Comparison of ENCODE assay signal across 26 cellular contexts in genomic region chr3:51735039-51735438, GRCh38. TPM values are rescaled to one million over a fixed set of nuclear protein-coding genes. Genes with fewer than 3 reads are reported as not detected.
DNase-seq lines count a peak whose midpoint lies in the region; ATAC-seq, FAIRE-seq and TF ChIP-seq lines count a peak whose summit lies in the region.
"Had no signal": no experiment of that assay in that cellular context is flagged by ENCODE, and none has a peak within 500 bp of the region (broad histone marks: within the 10 kb centered on the region; RNA-seq: fewer than 3 reads in every experiment).

No MANE protein-coding gene starts in this region.

- in situ Hi-C loops in HepG2 (cut with HindIII; ENCODE audit: extremely low pct_ligation_motif_present, low pct_unique_long_range_greater_than_20kb), result no loop called here

- ATAC-seq in HepG2, result no peak; the same call in 2 of the 3 replicates
- no peak for ATAC-seq in right lobe of liver
- ATAC-seq in activated T-helper 17 cell treated with anti-CD3 and anti-CD28 coated beads, Interleukin-2, amount 50 U/mL, for 72 hours (replicated peaks), result no peak
- no peak for ATAC-seq in stimulated activated effector memory CD8-positive, alpha-beta T cell treated with anti-CD3 and anti-CD28 coated beads, Interleukin-12 subunit alpha, Interleukin-12 subunit beta, amount 100 ng/mL, for 72 hours
- no peak for ATAC-seq in GM21515 (IDR thresholded peaks at IDR 0.05; ENCODE audit: unreplicated experiment)
- ATAC-seq: gastrocnemius medialis had no signal

- CTCF ChIA-PET in HepG2 (lab: Yijun Ruan, JAX; ENCODE audit: low intra/inter-chr PET ratio, low total read pairs) (no interaction called here), Caco-2 (lab: Charles Lee) (interaction anchor here (0.7 kb wide), 1 partner anchor 10 kb away, joined by 7 read pairs; no protein-coding TSS in a partner anchor)

- 4% methylated on average over 3 of the region's 3 CpGs for WGBS in HepG2 (ENCODE audit: low lambda C conversion rate)
- 66% methylated on average over 3 of the region's 3 CpGs for WGBS in right lobe of liver (ENCODE audit: insufficient coverage, low coverage, low lambda C conversion rate, missing lambda C conversion rate)

- H3K36me3 ChIP-seq in HepG2 (replicated peaks in 1 of 2; ENCODE audit: control insufficient read depth in 1 of 2, insufficient read depth in 2 of 2, low read length in 2 of 2) (no peaks in the 10 kb centered on the region), right lobe of liver (no peaks in the 10 kb centered on the region), MM.1S (replicated peaks; ENCODE audit: insufficient read depth, low read length) (no peaks in the 10 kb centered on the region), Caco-2 (ENCODE audit: control insufficient read depth, insufficient read depth, low read length) (no peaks in the 10 kb centered on the region)
- H3K36me3 ChIP-seq: adrenal gland, gastrocnemius medialis, neutrophil, SJSA1, thoracic aorta had no signal

- TF ChIP-seq EP300 in HepG2 (IDR thresholded peaks at IDR 0.05; ENCODE audit: low read depth in 2 of 2, low read length in 2 of 2) (no peak), HepG2 (CRISPR knock-in tag; IDR thresholded peaks at IDR 0.05; ENCODE audit: borderline replicate concordance) (no peak)

- TF ChIP-seq RAD21 in HepG2 (CRISPR knock-in tag; IDR thresholded peaks at IDR 0.05), result no peak

- peaks cover 15% of the 10 kb centered on the region for H3K4me1 ChIP-seq in HepG2 (ENCODE audit: insufficient read depth, low read length)
- no peaks in the 10 kb centered on the region for H3K4me1 ChIP-seq in right lobe of liver
- no peaks in the 10 kb centered on the region for H3K4me1 ChIP-seq in MM.1S (ENCODE audit: low read length)
- no peaks in the 10 kb centered on the region for H3K4me1 ChIP-seq in Caco-2
- H3K4me1 ChIP-seq: adrenal gland, gastrocnemius medialis, SJSA1 had no signal

- no peaks in the 10 kb centered on the region for H3K36me3 Mint-ChIP-seq in activated T-helper 17 cell treated with anti-CD3 and anti-CD28 coated beads, Interleukin-2, amount 50 U/mL, for 72 hours (ENCODE audit: low read depth)
- no peaks in the 10 kb centered on the region for H3K36me3 Mint-ChIP-seq in stimulated activated effector memory CD8-positive, alpha-beta T cell treated with anti-CD3 and anti-CD28 coated beads, Interleukin-12 subunit alpha, Interleukin-12 subunit beta, amount 100 ng/mL, for 72 hours
- H3K36me3 Mint-ChIP-seq in Caco-2 (ENCODE audit: insufficient read depth, unreplicated experiment), result no peaks in the 10 kb centered on the region
- H3K36me3 Mint-ChIP-seq: brain; CD4-positive, CD25-positive, alpha-beta regulatory T cell had no signal

- H3K79me2 ChIP-seq in HepG2 (ENCODE audit: insufficient read depth, low read length), result no peaks in the 10 kb centered on the region
- H3K79me2 ChIP-seq in MM.1S (ENCODE audit: low read length), result no peaks in the 10 kb centered on the region

- BruUV-seq in HepG2 (replicated peaks; lab: Mats Ljungman, UMichigan) (no TSS peak), Caco-2 (replicated peaks; lab: Mats Ljungman, UMichigan) (no TSS peak)

- peak overlapping the region; percentile 50 for H3K4me2 ChIP-seq in HepG2 (ENCODE audit: low read depth, low read length)
- peak overlapping the region; percentile 12; the same call in 1 of the 2 replicates for H3K4me2 ChIP-seq in MM.1S (ENCODE audit: low read depth, low read length)

- peaks cover 15% of the 10 kb centered on the region for H3K4me1 Mint-ChIP-seq in activated T-helper 17 cell treated with anti-CD3 and anti-CD28 coated beads, Interleukin-2, amount 50 U/mL, for 72 hours
- peaks cover 17% of the 10 kb centered on the region for H3K4me1 Mint-ChIP-seq in stimulated activated effector memory CD8-positive, alpha-beta T cell treated with anti-CD3 and anti-CD28 coated beads, Interleukin-12 subunit alpha, Interleukin-12 subunit beta, amount 100 ng/mL, for 72 hours
- H3K4me1 Mint-ChIP-seq in Caco-2 (ENCODE audit: low read depth, unreplicated experiment), result no peaks in the 10 kb centered on the region
- H3K4me1 Mint-ChIP-seq: brain had no signal

- no peak overlapping the region for H3K27ac ChIP-seq in HepG2 (ENCODE audit: extremely low read length, insufficient read depth, low read length)
- no peak overlapping the region for H3K27ac ChIP-seq in right lobe of liver
- H3K27ac ChIP-seq in MM.1S (ENCODE audit: low read length), result no peak overlapping the region
- H3K27ac ChIP-seq: adrenal gland, dorsolateral prefrontal cortex, gastrocnemius medialis, neutrophil, SJSA1, thoracic aorta had no signal

- TF ChIP-seq CTCF in HepG2 (CRISPR knock-in tag; IDR thresholded peaks at IDR 0.05), result no peak
- TF ChIP-seq CTCF in right lobe of liver (IDR thresholded peaks at IDR 0.05), result no peak
- no peak for TF ChIP-seq CTCF in MM.1S (IDR thresholded peaks at IDR 0.05; ENCODE audit: low read length)
- TF ChIP-seq CTCF in Caco-2 (IDR thresholded peaks at IDR 0.05; ENCODE audit: insufficient read depth in 1 of 2, low read depth in 1 of 2, low read length in 1 of 2, severe bottlenecking in 1 of 2, unreplicated experiment in 1 of 2), result no peak

- H3K27me3 Mint-ChIP-seq in activated T-helper 17 cell treated with anti-CD3 and anti-CD28 coated beads, Interleukin-2, amount 50 U/mL, for 72 hours, result peaks cover 29% of the 10 kb centered on the region
- H3K27me3 Mint-ChIP-seq in Caco-2 (ENCODE audit: insufficient read depth, unreplicated experiment), result peaks cover 22% of the 10 kb centered on the region

- H4K20me1 ChIP-seq in HepG2 (ENCODE audit: insufficient read depth, low read length) (no peaks in the 10 kb centered on the region), MM.1S (ENCODE audit: insufficient read depth, low read length) (no peaks in the 10 kb centered on the region)

- FAIRE-seq in HepG2 (lab: Jason Lieb, UNC), result no peak
- FAIRE-seq: D721Med, urothelium cell line had no signal

- peak overlapping the region; percentile 40 for H3K4me3 Mint-ChIP-seq in activated T-helper 17 cell treated with anti-CD3 and anti-CD28 coated beads, Interleukin-2, amount 50 U/mL, for 72 hours
- peak overlapping the region; percentile 30 for H3K4me3 Mint-ChIP-seq in stimulated activated effector memory CD8-positive, alpha-beta T cell treated with anti-CD3 and anti-CD28 coated beads, Interleukin-12 subunit alpha, Interleukin-12 subunit beta, amount 100 ng/mL, for 72 hours
- no peak overlapping the region for H3K4me3 Mint-ChIP-seq in Caco-2 (ENCODE audit: unreplicated experiment)
- H3K4me3 Mint-ChIP-seq: brain had no signal

- H2AFZ ChIP-seq in HepG2 (ENCODE audit: low read length) (no peak overlapping the region), MM.1S (ENCODE audit: low read length) (no peak overlapping the region)

- H3K27me3 ChIP-seq in HepG2 (ENCODE audit: control insufficient read depth in 1 of 2, insufficient read depth in 2 of 2, low read length in 2 of 2), result peaks cover 0 to 6% of the 10 kb centered on the region in 2 experiments; a peak in 2 of 5 replicates
- no peaks in the 10 kb centered on the region for H3K27me3 ChIP-seq in right lobe of liver
- H3K27me3 ChIP-seq in MM.1S (replicated peaks; ENCODE audit: insufficient read depth, low read length), result no peaks in the 10 kb centered on the region
- no peaks in the 10 kb centered on the region for H3K27me3 ChIP-seq in Caco-2 (replicated peaks; ENCODE audit: control insufficient read depth, insufficient read depth, low read length)

- no peaks in the 10 kb centered on the region for H3F3A ChIP-seq in MM.1S (ENCODE audit: insufficient read depth, low read length)

- H3K9ac ChIP-seq in HepG2 (ENCODE audit: insufficient read depth, low read depth, low read length) (no peak overlapping the region), MM.1S (ENCODE audit: low read length) (no peak overlapping the region)

- intact Hi-C loops in HepG2 (cut with micrococcal nuclease; ENCODE audit: unreplicated experiment), result no loop called here
- intact Hi-C loops in right lobe of liver (cut with DNase I), result no loop called here
- intact Hi-C loops in Caco-2 (cut with micrococcal nuclease; ENCODE audit: unreplicated experiment), result no loop called here

- no peaks in the 10 kb centered on the region for H3K9me3 Mint-ChIP-seq in activated T-helper 17 cell treated with anti-CD3 and anti-CD28 coated beads, Interleukin-2, amount 50 U/mL, for 72 hours
- no peaks in the 10 kb centered on the region for H3K9me3 Mint-ChIP-seq in stimulated activated effector memory CD8-positive, alpha-beta T cell treated with anti-CD3 and anti-CD28 coated beads, Interleukin-12 subunit alpha, Interleukin-12 subunit beta, amount 100 ng/mL, for 72 hours
- H3K9me3 Mint-ChIP-seq in Caco-2 (ENCODE audit: unreplicated experiment), result no peaks in the 10 kb centered on the region
- H3K9me3 Mint-ChIP-seq: brain; CD4-positive, CD25-positive, alpha-beta regulatory T cell had no signal

- TF ChIP-seq POLR2A in HepG2 (IDR thresholded peaks at IDR 0.05; ENCODE audit: insufficient read depth in 1 of 2, low read depth in 2 of 2, low read length in 2 of 2) (no peak), right lobe of liver (IDR thresholded peaks at IDR 0.05) (no peak)

- H3K27ac Mint-ChIP-seq in activated T-helper 17 cell treated with anti-CD3 and anti-CD28 coated beads, Interleukin-2, amount 50 U/mL, for 72 hours, result peak overlapping the region; percentile 3
- peak overlapping the region; percentile 38 for H3K27ac Mint-ChIP-seq in stimulated activated effector memory CD8-positive, alpha-beta T cell treated with anti-CD3 and anti-CD28 coated beads, Interleukin-12 subunit alpha, Interleukin-12 subunit beta, amount 100 ng/mL, for 72 hours
- H3K27ac Mint-ChIP-seq in Caco-2 (ENCODE audit: unreplicated experiment), result no peak overlapping the region
- H3K27ac Mint-ChIP-seq: brain; CD4-positive, CD25-positive, alpha-beta regulatory T cell had no signal

- no peaks in the 10 kb centered on the region for H3K9me2 ChIP-seq in MM.1S (replicated peaks; ENCODE audit: insufficient read depth, low read length)

- H3K4me3 ChIP-seq in HepG2 (replicated peaks in 1 of 3; ENCODE audit: insufficient read depth in 1 of 3, low read depth in 2 of 3, low read length in 3 of 3) (peak overlapping the region in 1 of 3 experiments; percentile 22; a peak in 1 of 6 replicates), right lobe of liver (no peak overlapping the region), MM.1S (ENCODE audit: low read length) (no peak overlapping the region), Caco-2 (ENCODE audit: low read depth, low read length) (no peak overlapping the region)
- H3K4me3 ChIP-seq: adrenal gland, dorsolateral prefrontal cortex, gastrocnemius medialis, SJSA1, thoracic aorta had no signal

- POLR2A ChIA-PET in HepG2 (lab: Yijun Ruan, JAX) (no interaction called here), Caco-2 (lab: Charles Lee) (interaction anchor here (0.5 kb wide), 1 partner anchor 350 kb away, joined by 4 read pairs; the partner anchor contains the start of gene MANF)

- peak; percentile 34 for DNase-seq in HepG2 (ENCODE audit: low spot score)
- DNase-seq in right lobe of liver, result no peak
- DNase-seq in MM.1S, result no peak
- no peak for DNase-seq in stimulated activated effector memory CD8-positive, alpha-beta T cell treated with anti-CD3 and anti-CD28 coated beads, Interleukin-12 subunit alpha, Interleukin-12 subunit beta, amount 100 ng/mL, for 72 hours (ENCODE audit: low spot score in 2 of 2)
- DNase-seq in Caco-2, result no peak
- DNase-seq: activated CD8-positive, alpha-beta memory T cell treated with anti-CD3 and anti-CD28 coated beads, Interleukin-2, amount 50 U/mL, for 4 hours; activated gamma-delta T cell; adrenal gland; dorsolateral prefrontal cortex; gastrocnemius medialis; NCI-H1417; NCI-H2081 treated with DMSO at 0.1 percent for 48 hours; NCI-H226; RPMI8226; stimulated activated naive CD4-positive, alpha-beta T cell had no signal

- H3K9me3 ChIP-seq in HepG2 (ENCODE audit: low read length) (no peaks in the 10 kb centered on the region), right lobe of liver (no peaks in the 10 kb centered on the region), MM.1S (replicated peaks; ENCODE audit: insufficient read depth, low read length) (no peaks in the 10 kb centered on the region), Caco-2 (no peaks in the 10 kb centered on the region)
- H3K9me3 ChIP-seq: adrenal gland, gastrocnemius medialis, neutrophil, SJSA1, thoracic aorta had no signal

RNA-seq across cellular contexts. Expression of gene GRM2, which starts 28.2 kb away (rescaled TPM):
- total RNA-seq in HepG2 (2016; rRNA removed; fragmentation: Illumina TruSeq; extraction: Trizol) (0.07 TPM in 1 of 2 replicates, not detected in the other), right lobe of liver (1 to 10 TPM in 1 of 6 experiments, not detected in 5; 1.2 TPM), Caco-2 (2022) (0.14 TPM in 2 replicates)
- total RNA-seq in HepG2 (2016; cell fraction: cytosol; rRNA removed; fragmentation: Illumina TruSeq; extraction: Trizol; ENCODE audit: low read depth), result not detected in 2 replicates
- 0.06 TPM in 1 of 2 replicates, not detected in the other for total RNA-seq in HepG2 (2016; cell fraction: insoluble cytoplasmic fraction; rRNA removed; fragmentation: Illumina TruSeq; extraction: Trizol)
- total RNA-seq in HepG2 (2016; cell fraction: membrane; rRNA removed; fragmentation: Illumina TruSeq; extraction: Trizol), result 0.03 TPM in 1 of 2 replicates, not detected in the other
- total RNA-seq in HepG2 (2016; cell fraction: nucleus; rRNA removed; fragmentation: Illumina TruSeq; extraction: Trizol), result 0.06 TPM in 1 of 2 replicates, not detected in the other
- polyA plus RNA-seq in HepG2 (2011; rRNA removed), result 0.04 and 0.05 TPM in 2 replicates
- polyA plus RNA-seq in HepG2 (2011; cell fraction: cytosol; rRNA removed), result 0.04 TPM in 1 of 2 replicates, not detected in the other
- polyA plus RNA-seq in HepG2 (2011; cell fraction: nucleus; rRNA removed), result 0.14 and 0.24 TPM in 2 replicates
- 0.09 and 0.16 TPM in 2 replicates for polyA plus RNA-seq in HepG2 (2012)
- not detected in 2 replicates for polyA plus RNA-seq in HepG2 (2016; cell fraction: cytosol; fragmentation: Illumina TruSeq; extraction: Trizol; ENCODE audit: low read depth)
- not detected in 2 replicates for polyA plus RNA-seq in HepG2 (2016; cell fraction: insoluble cytoplasmic fraction; fragmentation: Illumina TruSeq; extraction: Trizol; ENCODE audit: low read depth)
- polyA plus RNA-seq in HepG2 (2016; cell fraction: membrane; fragmentation: Illumina TruSeq; extraction: Trizol; ENCODE audit: low read depth), result not detected in 2 replicates
- polyA plus RNA-seq in HepG2 (2016; cell fraction: nucleus; fragmentation: Illumina TruSeq; extraction: Trizol; ENCODE audit: insufficient read depth, low read depth), result 0.12 TPM in 1 of 2 replicates, not detected in the other
- polyA minus RNA-seq in HepG2 (2011; rRNA and poly(A)+ RNA removed; ENCODE audit: low replicate concordance), result 0.19 and 0.22 TPM in 2 replicates
- not detected in 2 replicates for polyA minus RNA-seq in HepG2 (2011; cell fraction: cytosol; rRNA and poly(A)+ RNA removed)
- polyA minus RNA-seq in HepG2 (2011; cell fraction: nucleus; rRNA and poly(A)+ RNA removed), result 0.50 and 0.52 TPM in 2 replicates
- total RNA-seq in activated T-helper 17 cell treated with anti-CD3 and anti-CD28 coated beads, Interleukin-2, amount 50 U/mL, for 72 hours, result under 1 TPM; 0.45 to 0.73 TPM

RNA-seq across cellular contexts. Expression of gene IQCF6, which starts 44.0 kb away (rescaled TPM):
- total RNA-seq in HepG2 (2016; rRNA removed; fragmentation: Illumina TruSeq; extraction: Trizol), result not detected in 2 replicates
- total RNA-seq in HepG2 (2016; cell fraction: cytosol; rRNA removed; fragmentation: Illumina TruSeq; extraction: Trizol; ENCODE audit: low read depth), result not detected in 2 replicates
- total RNA-seq in HepG2 (2016; cell fraction: insoluble cytoplasmic fraction; rRNA removed; fragmentation: Illumina TruSeq; extraction: Trizol), result not detected in 2 replicates
- not detected in 2 replicates for total RNA-seq in HepG2 (2016; cell fraction: membrane; rRNA removed; fragmentation: Illumina TruSeq; extraction: Trizol)
- total RNA-seq in HepG2 (2016; cell fraction: nucleus; rRNA removed; fragmentation: Illumina TruSeq; extraction: Trizol), result not detected in 2 replicates
- not detected in 2 replicates for polyA plus RNA-seq in HepG2 (2011; rRNA removed)
- polyA plus RNA-seq in HepG2 (2011; cell fraction: cytosol; rRNA removed), result not detected in 2 replicates
- polyA plus RNA-seq in HepG2 (2011; cell fraction: nucleus; rRNA removed), result not detected in 2 replicates
- not detected in 2 replicates for polyA plus RNA-seq in HepG2 (2012)
- polyA plus RNA-seq in HepG2 (2016; cell fraction: cytosol; fragmentation: Illumina TruSeq; extraction: Trizol; ENCODE audit: low read depth), result not detected in 2 replicates
- not detected in 2 replicates for polyA plus RNA-seq in HepG2 (2016; cell fraction: insoluble cytoplasmic fraction; fragmentation: Illumina TruSeq; extraction: Trizol; ENCODE audit: low read depth)
- polyA plus RNA-seq in HepG2 (2016; cell fraction: membrane; fragmentation: Illumina TruSeq; extraction: Trizol; ENCODE audit: low read depth), result not detected in 2 replicates
- not detected in 2 replicates for polyA plus RNA-seq in HepG2 (2016; cell fraction: nucleus; fragmentation: Illumina TruSeq; extraction: Trizol; ENCODE audit: insufficient read depth, low read depth)
- not detected in 2 replicates for polyA minus RNA-seq in HepG2 (2011; rRNA and poly(A)+ RNA removed; ENCODE audit: low replicate concordance)
- polyA minus RNA-seq in HepG2 (2011; cell fraction: cytosol; rRNA and poly(A)+ RNA removed), result not detected in 2 replicates
- polyA minus RNA-seq in HepG2 (2011; cell fraction: nucleus; rRNA and poly(A)+ RNA removed), result not detected in 2 replicates
- total RNA-seq in right lobe of liver, result not detected
- not detected for total RNA-seq in activated T-helper 17 cell treated with anti-CD3 and anti-CD28 coated beads, Interleukin-2, amount 50 U/mL, for 72 hours
- total RNA-seq in Caco-2 (2022), result not detected in 2 replicates
- total RNA-seq: adrenal gland; CD4-positive, CD25-positive, alpha-beta regulatory T cell; cerebellum; dorsolateral prefrontal cortex; gastrocnemius medialis; posterior vena cava; SJSA1; thoracic aorta had no signal
- polyA plus RNA-seq: adrenal gland; CD4-positive, CD25-positive, alpha-beta regulatory T cell had no signal
